ENCODE assay signal across 8 cellular contexts in the genomic region with DNA sequence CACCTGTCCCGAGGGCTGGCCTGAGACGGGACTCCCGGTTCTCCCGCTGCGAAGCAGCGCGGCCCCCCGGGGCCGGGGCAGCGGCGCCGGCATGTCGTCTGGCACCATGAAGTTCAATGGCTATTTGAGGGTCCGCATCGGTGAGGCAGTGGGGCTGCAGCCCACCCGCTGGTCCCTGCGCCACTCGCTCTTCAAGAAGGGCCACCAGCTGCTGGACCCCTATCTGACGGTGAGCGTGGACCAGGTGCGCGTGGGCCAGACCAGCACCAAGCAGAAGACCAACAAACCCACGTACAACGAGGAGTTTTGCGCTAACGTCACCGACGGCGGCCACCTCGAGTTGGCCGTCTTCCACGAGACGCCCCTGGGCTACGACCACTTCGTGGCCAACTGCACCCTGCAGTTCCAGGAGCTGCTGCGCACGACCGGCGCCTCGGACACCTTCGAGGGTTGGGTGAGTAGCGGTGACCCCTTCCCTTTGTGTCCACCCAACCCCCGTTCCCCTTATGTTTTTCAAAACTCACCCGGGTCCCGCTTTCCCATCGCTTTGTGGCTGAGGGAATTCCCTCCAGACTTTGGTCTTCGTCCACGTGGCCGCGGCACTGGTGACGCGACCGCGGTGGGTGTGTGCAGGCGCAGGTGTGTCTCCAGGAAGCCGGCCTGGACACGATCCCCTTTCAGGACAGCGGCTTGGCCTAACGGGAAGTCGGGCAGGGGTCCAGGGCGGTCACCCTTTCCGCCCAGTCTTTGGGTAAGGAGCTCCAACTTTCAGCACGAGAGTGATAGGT. TPM values are rescaled to one million over a fixed set of nuclear protein-coding genes. Genes with fewer than 3 reads are reported as not detected.
A peak's percentile ranks its signal among the peaks of the same experiment; 100 is the strongest.
DNase-seq lines count a peak whose midpoint lies in the region; ATAC-seq lines count a peak whose summit lies in the region.

No MANE protein-coding gene starts in this region.

- H3K27me3 Mint-ChIP-seq in T-helper 1 cell treated with Interleukin-12 subunit alpha and Interleukin-12 subunit beta and Interleukin-4 antibody, amounts not matched to agents 30 μg/mL and 1 μg/mL, for 36 hours (ENCODE audit: low read depth): no peaks in the 10 kb centered on the region

- no peak overlapping the region for H3K27ac ChIP-seq in aorta (ENCODE audit: low read depth in 1 of 2, low read length in 2 of 2)

- intact Hi-C loops in aorta (cut with DNase I): no loop called here

- H3K36me3 ChIP-seq in aorta (ENCODE audit: control insufficient read depth in 1 of 2, insufficient read depth in 2 of 2, low read length in 1 of 2): no peaks in the 10 kb centered on the region

- no peaks in the 10 kb centered on the region for H3K4me1 ChIP-seq in aorta (ENCODE audit: control insufficient read depth in 1 of 2, insufficient read depth in 2 of 2, low read length in 2 of 2)

- peak overlapping the region; percentile 84 for H3K27ac Mint-ChIP-seq in T-helper 1 cell treated with Interleukin-12 subunit alpha and Interleukin-12 subunit beta and Interleukin-4 antibody, amounts not matched to agents 30 μg/mL and 1 μg/mL, for 36 hours

- H3K4me3 ChIP-seq in aorta (ENCODE audit: low read length in 2 of 2): peak overlapping the region in 1 of 2 donors; percentile 51

- peaks cover 32% of the 10 kb centered on the region for H3K4me1 Mint-ChIP-seq in T-helper 1 cell treated with Interleukin-12 subunit alpha and Interleukin-12 subunit beta and Interleukin-4 antibody, amounts not matched to agents 30 μg/mL and 1 μg/mL, for 36 hours (ENCODE audit: low read depth)

- no peaks in the 10 kb centered on the region for H3K9me3 ChIP-seq in aorta (ENCODE audit: control insufficient read depth, low read length)

- peak; percentile 54 for DNase-seq in activated CD4-positive, CD25-positive, alpha-beta regulatory T cell treated with anti-CD3 and anti-CD28 coated beads, Interleukin-2, amount 50 U/mL, for 72 hours
- peak; percentile 24 for DNase-seq in effector CD8-positive, alpha-beta T cell (lab: John Stamatoyannopoulos, UW)
- DNase-seq in mucosa of gallbladder (ENCODE audit: low spot score) (peak; percentile 56), aorta (no peak), SIG-M5 (lab: John Stamatoyannopoulos, UW) (no peak)

- peak overlapping the region; percentile 94 for H3K4me3 Mint-ChIP-seq in T-helper 1 cell treated with Interleukin-12 subunit alpha and Interleukin-12 subunit beta and Interleukin-4 antibody, amounts not matched to agents 30 μg/mL and 1 μg/mL, for 36 hours

- ATAC-seq in activated CD4-positive, CD25-positive, alpha-beta regulatory T cell treated with anti-CD3 and anti-CD28 coated beads, Interleukin-2, amount 50 U/mL, for 24 hours: no peak
- ATAC-seq in aorta (ENCODE audit: low FRiP score) (peak; percentile 30), GM18517 (IDR thresholded peaks at IDR 0.05; ENCODE audit: unreplicated experiment) (no peak)

- 4% methylated on average over 63 of the region's 63 CpGs for WGBS in aorta, 2 donors

- no peaks in the 10 kb centered on the region for H3K27me3 ChIP-seq in aorta (ENCODE audit: control insufficient read depth in 1 of 2, insufficient read depth in 2 of 2, low read length in 1 of 2)

- H3K9me3 Mint-ChIP-seq in T-helper 1 cell treated with Interleukin-12 subunit alpha and Interleukin-12 subunit beta and Interleukin-4 antibody, amounts not matched to agents 30 μg/mL and 1 μg/mL, for 36 hours: no peaks in the 10 kb centered on the region

- peaks cover 43% of the 10 kb centered on the region for H3K36me3 Mint-ChIP-seq in T-helper 1 cell treated with Interleukin-12 subunit alpha and Interleukin-12 subunit beta and Interleukin-4 antibody, amounts not matched to agents 30 μg/mL and 1 μg/mL, for 36 hours (ENCODE audit: low read depth)

RNA-seq across cellular contexts. Expression of a gene that starts 0.8 kb away (rescaled TPM):
- total RNA-seq in mucosa of gallbladder (28.5 TPM), aorta (10 to 100 TPM; 32.2 to 77.2 TPM)
- polyA plus RNA-seq in aorta: 10 to 100 TPM in 1 of 2 donors, 1 to 10 TPM in 1; 1.8 to 34.9 TPM

RNA-seq across cellular contexts. Expression of a gene that starts 41.1 kb away (rescaled TPM):
- 97.8 TPM for total RNA-seq in mucosa of gallbladder
- total RNA-seq in aorta: 10 to 100 TPM; 54.8 to 81.7 TPM
- polyA plus RNA-seq in aorta: 1 to 10 TPM; 7.5 to 9.9 TPM

Comparison
In these comparisons a context has a peak if more than half of its experiments do, and no peak if none do; other contexts are left out.
1. DNase-seq: peak in activated CD4-positive, CD25-positive, alpha-beta regulatory T cell treated with anti-CD3 and anti-CD28 coated beads, Interleukin-2, amount 50 U/mL, for 72 hours (single experiment), effector CD8-positive, alpha-beta T cell (single experiment) and mucosa of gallbladder (single experiment); none in aorta (0 of 2) and SIG-M5 (single experiment).